ENCODE assay signal across 23 cellular contexts in genomic region chr10:101935431-101935830, GRCh38.
"Had no signal": no experiment of that assay in that cellular context is flagged by ENCODE, and none has a peak within 500 bp of the region (broad histone marks: within the 10 kb centered on the region; RNA-seq: fewer than 3 reads in every experiment).

No MANE protein-coding gene starts in this region.

- H3K9me3 Mint-ChIP-seq: activated CD4-positive, alpha-beta memory T cell treated with anti-CD3 and anti-CD28 coated beads, Interleukin-2, amount 10 ng/mL, durations not matched to agents 7 days and 5 days; activated naive CD4-positive, alpha-beta T cell treated with anti-CD3 and anti-CD28 coated beads for 36 hours; activated T-helper 2 cell treated with anti-CD3 and anti-CD28 coated beads, Interferon-gamma antibody, Interleukin-2, Interleukin-4, amounts not matched to agents 10 μg/mL and 5 μg/mL and 100 μg/mL, durations not matched to agents 14 hours and 24 hours and 36 hours had no signal

- H2AFZ ChIP-seq: hepatocyte had no signal

- H3K4me2 ChIP-seq: hepatocyte had no signal

- H3K36me3 ChIP-seq: brain microvascular endothelial cell, ovary, sigmoid colon had no signal

- ATAC-seq: activated CD8-positive, alpha-beta memory T cell treated with anti-CD3 and anti-CD28 coated beads, Interleukin-2, amount 10 ng/mL, durations not matched to agents 7 days and 5 days; left colon; naive thymus-derived CD4-positive, alpha-beta T cell had no signal

- H3K4me3 ChIP-seq: hepatocyte, lung, ovary, sigmoid colon had no signal

- DNase-seq: activated CD4-positive, alpha-beta memory T cell treated with anti-CD3 and anti-CD28 coated beads, Interleukin-2, amount 10 ng/mL, durations not matched to agents 7 days and 5 days; activated CD4-positive, alpha-beta T cell treated with anti-CD3 and anti-CD28 coated beads for 48 hours; activated CD4-positive, CD25-positive, alpha-beta regulatory T cell; activated CD8-positive, alpha-beta memory T cell treated with anti-CD3 and anti-CD28 coated beads, Interleukin-2, amount 10 ng/mL, durations not matched to agents 7 days and 5 days; activated naive CD4-positive, alpha-beta T cell treated with anti-CD3 and anti-CD28 coated beads for 36 hours; activated T-cell treated with anti-CD3 and anti-CD28 coated beads, Interleukin-2, amount 50 U/mL, for 1 hour; anterior cingulate cortex; brain microvascular endothelial cell; cerebellar nuclear complex; cortex of kidney; effector CD4-positive, alpha-beta T cell; left colon; naive thymus-derived CD4-positive, alpha-beta T cell; ovary; sigmoid colon; stimulated activated CD4-positive, alpha-beta T cell treated with anti-CD3 and anti-CD28 coated beads, Interleukin-12 subunit alpha, Interleukin-12 subunit beta, amount 100 ng/mL, for 4 hours; stimulated activated CD4-positive, alpha-beta T cell treated with anti-CD3 and anti-CD28 coated beads, Interleukin-1b, Interleukin-23, amount 100 ng/mL, for 48 hours; stimulated activated CD8-positive, alpha-beta memory T cell treated with anti-CD3 and anti-CD28 coated beads, Interleukin-4, amount 100 ng/mL, for 48 hours; stimulated activated naive CD4-positive, alpha-beta T cell; T1000 had no signal

- H3K27me3 Mint-ChIP-seq: activated CD4-positive, alpha-beta memory T cell treated with anti-CD3 and anti-CD28 coated beads, Interleukin-2, amount 10 ng/mL, durations not matched to agents 7 days and 5 days; activated CD8-positive, alpha-beta memory T cell treated with anti-CD3 and anti-CD28 coated beads, Interleukin-2, amount 10 ng/mL, durations not matched to agents 7 days and 5 days; naive thymus-derived CD4-positive, alpha-beta T cell had no signal

- H3K27me3 ChIP-seq: brain microvascular endothelial cell, hepatocyte, ovary, sigmoid colon had no signal

- H3K4me3 Mint-ChIP-seq: activated CD4-positive, alpha-beta memory T cell treated with anti-CD3 and anti-CD28 coated beads, Interleukin-2, amount 10 ng/mL, durations not matched to agents 7 days and 5 days; activated CD8-positive, alpha-beta memory T cell treated with anti-CD3 and anti-CD28 coated beads, Interleukin-2, amount 10 ng/mL, durations not matched to agents 7 days and 5 days; activated naive CD4-positive, alpha-beta T cell treated with anti-CD3 and anti-CD28 coated beads for 36 hours; naive thymus-derived CD4-positive, alpha-beta T cell had no signal

- H3K27ac Mint-ChIP-seq: activated CD4-positive, alpha-beta memory T cell treated with anti-CD3 and anti-CD28 coated beads, Interleukin-2, amount 10 ng/mL, durations not matched to agents 7 days and 5 days; activated CD8-positive, alpha-beta memory T cell treated with anti-CD3 and anti-CD28 coated beads, Interleukin-2, amount 10 ng/mL, durations not matched to agents 7 days and 5 days; activated naive CD4-positive, alpha-beta T cell treated with anti-CD3 and anti-CD28 coated beads for 36 hours; activated T-helper 2 cell treated with anti-CD3 and anti-CD28 coated beads, Interferon-gamma antibody, Interleukin-2, Interleukin-4, amounts not matched to agents 10 μg/mL and 5 μg/mL and 100 μg/mL, durations not matched to agents 14 hours and 24 hours and 36 hours; naive thymus-derived CD4-positive, alpha-beta T cell had no signal

- H3K27ac ChIP-seq: brain microvascular endothelial cell, hepatocyte, ovary had no signal

- H3K9me3 ChIP-seq: ovary, sigmoid colon had no signal
